In genomic region chr1:65006806-65007205, GRCh38 we compare ENCODE assay signal across 19 cellular contexts. TPM values are rescaled to one million over a fixed set of nuclear protein-coding genes. Genes with fewer than 3 reads are reported as not detected.
A peak's percentile ranks its signal among the peaks of the same experiment; 100 is the strongest.
DNase-seq lines count a peak whose midpoint lies in the region; ATAC-seq and TF ChIP-seq lines count a peak whose summit lies in the region.
"Had no signal": no experiment of that assay in that cellular context is flagged by ENCODE, and none has a peak within 500 bp of the region (broad histone marks: within the 10 kb centered on the region; RNA-seq: fewer than 3 reads in every experiment).

No MANE protein-coding gene starts in this region.

- no peak for DNase-seq in SK-N-SH
- DNase-seq in adrenal gland, result no peak
- DNase-seq in fibroblast of the aortic adventitia (ENCODE audit: low read depth), result peak; percentile 38
- DNase-seq in trophoblast cell, result peak; percentile 47 to 88
- no peak for DNase-seq in ureter (ENCODE audit: low spot score)
- DNase-seq in NK-92 treated with Interleukin-12 subunit alpha and Interleukin-12 subunit beta, amount 100 ng/mL, for 24 hours (lab: John Stamatoyannopoulos, UW), result no peak
- no peak for DNase-seq in NCI-H1436 treated with DMSO at 0.1 percent for 48 hours (lab: John Stamatoyannopoulos, UW)
- DNase-seq: Caco-2; CD4-positive, CD25-positive, alpha-beta regulatory T cell; CD8-positive, alpha-beta T cell; DMS153; DND-41; GOT3; HCEC 1CT had no signal

- intact Hi-C loops in adrenal gland (cut with DNase I), result no loop called here

- H3K4me2 ChIP-seq in SK-N-SH (no peak overlapping the region), trophoblast cell (ENCODE audit: low read length) (no peak overlapping the region)
- H3K4me2 ChIP-seq: BLaER1 had no signal

- H4K91ac ChIP-seq in trophoblast cell (ENCODE audit: low read depth, low read length), result no peak overlapping the region

- CTCF ChIA-PET in SK-N-SH (lab: Yijun Ruan, JAX), result interaction anchor here (0.8 kb wide), 1 partner anchor 11 kb away, joined by 3 read pairs; no protein-coding TSS in a partner anchor

- H3K18ac ChIP-seq in trophoblast cell (ENCODE audit: low read length), result no peak overlapping the region

- no peaks in the 10 kb centered on the region for H3K9me2 ChIP-seq in SK-N-SH

- no peak overlapping the region for H2BK12ac ChIP-seq in trophoblast cell (ENCODE audit: low read length)

- POLR2A ChIA-PET in SK-N-SH (lab: Yijun Ruan, JAX), result no interaction called here

- H3K27ac ChIP-seq in SK-N-SH (ENCODE audit: low read depth in 2 of 2, low read length in 1 of 2) (no peak overlapping the region), adrenal gland (peak overlapping the region in 3 of 5 donors; percentile 21 to 45 (median 44)), trophoblast cell (ENCODE audit: low read depth, low read length) (no peak overlapping the region)
- H3K27ac ChIP-seq: 22Rv1, BLaER1, C4-2B had no signal

- H3K79me2 ChIP-seq in SK-N-SH (ENCODE audit: insufficient read depth), result no peaks in the 10 kb centered on the region
- H3K79me2 ChIP-seq in trophoblast cell (ENCODE audit: control insufficient read depth, insufficient read depth, low read length, poor library complexity), result peaks cover 2% of the 10 kb centered on the region

- ATAC-seq in SK-N-SH treated with all-trans-retinoic acid at 6 μM for 48 hours, result no peak
- ATAC-seq: CD8-positive, alpha-beta T cell; GM12878 had no signal

- no peaks in the 10 kb centered on the region for H3K4me1 ChIP-seq in SK-N-SH (ENCODE audit: control insufficient read depth in 1 of 2, insufficient read depth in 2 of 2, low read depth in 1 of 2, low read length in 1 of 2)
- peaks cover 13 to 17% of the 10 kb centered on the region in 2 donors for H3K4me1 ChIP-seq in adrenal gland (replicated peaks in 1 of 2)
- H3K4me1 ChIP-seq in trophoblast cell (ENCODE audit: control insufficient read depth in 1 of 2, insufficient read depth in 2 of 2, low read length in 2 of 2), result peaks cover 4 to 5% of the 10 kb centered on the region in 2 experiments

- no peak for TF ChIP-seq RAD21 in SK-N-SH (IDR thresholded peaks at IDR 0.05; ENCODE audit: low read length)

- no peak overlapping the region for H2BK120ac ChIP-seq in trophoblast cell (ENCODE audit: insufficient read depth, low read length, poor library complexity)

- no peaks in the 10 kb centered on the region for H3K36me3 ChIP-seq in SK-N-SH (replicated peaks in 1 of 2; ENCODE audit: control insufficient read depth in 1 of 2, insufficient read depth in 2 of 2, low read length in 1 of 2)
- no peaks in the 10 kb centered on the region for H3K36me3 ChIP-seq in adrenal gland (replicated peaks in 1 of 2)
- no peaks in the 10 kb centered on the region for H3K36me3 ChIP-seq in trophoblast cell (ENCODE audit: control insufficient read depth in 1 of 2, insufficient read depth in 2 of 2, low read length in 2 of 2)
- H3K36me3 ChIP-seq: BLaER1 had no signal

- WGBS in SK-N-SH (ENCODE audit: low lambda C conversion rate), result 74% methylated on average over 2 of the region's 2 CpGs
- 60 to 67% (median 65%) methylated on average over 2 of the region's 2 CpGs for WGBS in adrenal gland, 4 donors
- WGBS in trophoblast cell (ENCODE audit: extremely low coverage, insufficient coverage, insufficient read length), result no CpG with 5 or more reads among the region's 2 CpGs

- no peak overlapping the region for H4K8ac ChIP-seq in trophoblast cell (ENCODE audit: low read depth, low read length)

- no peak overlapping the region for H3K4ac ChIP-seq in trophoblast cell (ENCODE audit: low read depth, low read length)

- no peaks in the 10 kb centered on the region for H4K20me1 ChIP-seq in SK-N-SH (ENCODE audit: insufficient read depth)

- no peak for TF ChIP-seq CTCF in SK-N-SH (IDR thresholded peaks at IDR 0.05)
- no peak for TF ChIP-seq CTCF in adrenal gland (IDR thresholded peaks at IDR 0.05)
- TF ChIP-seq CTCF in fibroblast of the aortic adventitia (IDR thresholded peaks at IDR 0.05; ENCODE audit: insufficient read depth, low read length), result no peak

- H3K79me1 ChIP-seq in trophoblast cell (ENCODE audit: low read length), result peaks cover 6% of the 10 kb centered on the region

- H3F3A ChIP-seq in SK-N-SH (replicated peaks; ENCODE audit: insufficient read depth), result no peaks in the 10 kb centered on the region

- H2AFZ ChIP-seq in SK-N-SH (ENCODE audit: low read depth), result no peak overlapping the region
- no peak overlapping the region for H2AFZ ChIP-seq in trophoblast cell (ENCODE audit: insufficient read depth, low read length, poor library complexity)

- H3K9me3 ChIP-seq in SK-N-SH (no peaks in the 10 kb centered on the region), adrenal gland (replicated peaks in 1 of 3) (no peaks in the 10 kb centered on the region), trophoblast cell (ENCODE audit: insufficient read depth, low read depth, low read length) (peaks cover 2% of the 10 kb centered on the region)
- H3K9me3 ChIP-seq: Caco-2 had no signal

- H4K12ac ChIP-seq in trophoblast cell (ENCODE audit: low read depth, low read length), result no peak overlapping the region

- H3K9ac ChIP-seq in SK-N-SH (no peak overlapping the region), trophoblast cell (ENCODE audit: low read length) (no peak overlapping the region)
- H3K9ac ChIP-seq: BLaER1 had no signal

- H3K4me3 ChIP-seq in SK-N-SH (ENCODE audit: low read depth in 2 of 2, low read length in 1 of 2) (no peak overlapping the region), adrenal gland (no peak overlapping the region), fibroblast of the aortic adventitia (ENCODE audit: low read depth, low read length) (no peak overlapping the region), trophoblast cell (ENCODE audit: low read depth, low read length) (no peak overlapping the region)
- H3K4me3 ChIP-seq: BLaER1, GM12878 had no signal

- no peak overlapping the region for H2AK5ac ChIP-seq in trophoblast cell (ENCODE audit: low read length)

- no peak overlapping the region for H3K14ac ChIP-seq in trophoblast cell (ENCODE audit: low read length)

- H3K27me3 ChIP-seq in SK-N-SH (ENCODE audit: insufficient read depth), result no peaks in the 10 kb centered on the region
- H3K27me3 ChIP-seq in adrenal gland, result no peaks in the 10 kb centered on the region
- H3K27me3 ChIP-seq in trophoblast cell (ENCODE audit: insufficient read depth, low read length), result no peaks in the 10 kb centered on the region

- no peak overlapping the region for H3K23ac ChIP-seq in trophoblast cell (ENCODE audit: low read length)

- TF ChIP-seq EP300 in SK-N-SH (IDR thresholded peaks at IDR 0.05; ENCODE audit: borderline replicate concordance in 1 of 2, low read depth in 1 of 2, low read length in 1 of 2), result no peak

- TF ChIP-seq POLR2A in adrenal gland (IDR thresholded peaks at IDR 0.05), result no peak

- H2BK5ac ChIP-seq in trophoblast cell (ENCODE audit: low read depth, low read length, poor library complexity), result no peak overlapping the region

TF ChIP-seq in SK-N-SH treated with all-trans-retinoic acid at 6 μM for 48 hours, 23 proteins besides CTCF, POLR2A, EP300 and RAD21:
- TF ChIP-seq ISL1 (CRISPR knock-in tag; IDR thresholded peaks at IDR 0.05) (peak; percentile 84), TOX (CRISPR knock-in tag; IDR thresholded peaks at IDR 0.05; ENCODE audit: borderline replicate concordance) (no peak)
TF ChIP-seq in SK-N-SH treated with all-trans-retinoic acid at 6 μM for 48 hours: peak in this region for 1.

TF ChIP-seq in SK-N-SH, 30 proteins besides CTCF, POLR2A, EP300 and RAD21:
- no peak for TF ChIP-seq MEF2A (IDR thresholded peaks at IDR 0.05; ENCODE audit: borderline replicate concordance, low read depth)
- no peak for TF ChIP-seq RFX5 (IDR thresholded peaks at IDR 0.05; ENCODE audit: low read length)
- TF ChIP-seq NFIC (IDR thresholded peaks at IDR 0.05; ENCODE audit: borderline replicate concordance), result no peak
- no peak for TF ChIP-seq EZH2phosphoT487 (IDR thresholded peaks at IDR 0.05; ENCODE audit: borderline replicate concordance, low read depth)
- TF ChIP-seq GATA2 (CRISPR knock-in tag; IDR thresholded peaks at IDR 0.05), result no peak
- TF ChIP-seq YY1 (IDR thresholded peaks at IDR 0.05; ENCODE audit: low read depth), result no peak

RNA-seq across cellular contexts. Expression of gene JAK1, which starts 40.5 kb away (rescaled TPM):
- polyA plus RNA-seq in SK-N-SH (2012; rRNA removed) (47.5 and 47.7 TPM in 2 replicates), adrenal gland (10 to 100 TPM; 23.4 to 59.5 (median 32.9) TPM)
- polyA plus RNA-seq in SK-N-SH (2012; cell fraction: cytosol; rRNA removed), result 47.6 and 48.4 TPM in 2 replicates
- polyA plus RNA-seq in SK-N-SH (2012; cell fraction: nucleus; rRNA removed), result 48.8 and 63.4 TPM in 2 replicates
- total RNA-seq in adrenal gland (100 to 1,000 TPM in 5 of 8 donors, 10 to 100 TPM in 3; 58.0 to 155 (median 114) TPM), fibroblast of the aortic adventitia (ENCODE audit: low replicate concordance) (159 and 255 TPM in 2 replicates), ureter (116 TPM)
- 35.4 and 36.0 TPM in 2 replicates for polyA plus RNA-seq in trophoblast cell (2013)

Comparison
In these comparisons a context has a peak if more than half of its experiments do, and no peak if none do; other contexts are left out.
1. DNase-seq: peak in fibroblast of the aortic adventitia (single experiment) and trophoblast cell (2 of 2); none in SK-N-SH (single experiment), adrenal gland (0 of 7), ureter (single experiment), NK-92 treated with Interleukin-12 subunit alpha and Interleukin-12 subunit beta, amount 100 ng/mL, for 24 hours (single experiment) and NCI-H1436 treated with DMSO at 0.1 percent for 48 hours (single experiment).
2. H3K27ac ChIP-seq: peak in adrenal gland (3 of 5); none in SK-N-SH (0 of 2) and trophoblast cell (single experiment).